Comparison of ENCODE assay signal across 12 cellular contexts in the genomic region with DNA sequence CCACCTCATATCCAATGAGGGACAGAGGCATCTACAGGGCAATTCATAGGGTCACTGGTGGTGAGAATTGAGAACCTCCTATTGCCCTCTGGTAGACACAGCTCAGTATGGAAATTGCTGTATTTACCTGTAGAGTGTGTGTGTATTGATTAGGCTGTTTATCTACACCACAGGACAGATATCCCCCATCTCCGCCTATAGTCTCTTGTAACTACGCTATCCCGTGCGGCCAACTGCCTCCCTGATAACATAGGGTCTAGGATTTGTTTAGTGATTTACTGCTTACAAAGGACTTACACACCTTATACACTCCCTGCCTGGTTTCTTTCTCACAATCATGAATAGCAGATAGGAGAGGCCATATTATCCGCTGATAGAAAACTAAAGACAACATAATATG. TPM values are rescaled to one million over a fixed set of nuclear protein-coding genes. Genes with fewer than 3 reads are reported as not detected.
A peak's percentile ranks its signal among the peaks of the same experiment; 100 is the strongest.
DNase-seq lines count a peak whose midpoint lies in the region; ATAC-seq, FAIRE-seq and TF ChIP-seq lines count a peak whose summit lies in the region.
"Had no signal": no experiment of that assay in that cellular context is flagged by ENCODE, and none has a peak within 500 bp of the region (broad histone marks: within the 10 kb centered on the region; RNA-seq: fewer than 3 reads in every experiment).

No MANE protein-coding gene starts in this region.

- H3K27ac Mint-ChIP-seq in GM23338: no peak overlapping the region
- peak overlapping the region; percentile 38 for H3K27ac Mint-ChIP-seq in astrocyte (ENCODE audit: unreplicated experiment)
- no peak overlapping the region for H3K27ac Mint-ChIP-seq in neural crest cell (ENCODE audit: unreplicated experiment)

- H3K4me2 ChIP-seq in A549 (peak overlapping the region; percentile 84; the same call in 2 of the 3 replicates), GM23338 (no peak overlapping the region), astrocyte (ENCODE audit: low read length) (no peak overlapping the region)

- CTCF ChIA-PET in A549 (lab: Yijun Ruan, JAX): interaction anchor here (1.3 to 33.2 kb wide), 4 partner anchors 9 to 128 kb away, joined by 7 to 1360 read pairs (median 104); no protein-coding TSS in a partner anchor

- POLR2A ChIA-PET in A549 (lab: Yijun Ruan, JAX): interaction anchor here (2.0 kb wide), 1 partner anchor 20 kb away, joined by 13 read pairs; no protein-coding TSS in a partner anchor

- H3K9me3 Mint-ChIP-seq in GM23338 (no peaks in the 10 kb centered on the region), astrocyte (ENCODE audit: unreplicated experiment) (no peaks in the 10 kb centered on the region), neural crest cell (no peaks in the 10 kb centered on the region)

- TF ChIP-seq EP300 in A549 (IDR thresholded peaks at IDR 0.05): no peak

- no peak for ATAC-seq in A549
- ATAC-seq in GM23338: no peak
- no peak for ATAC-seq in HG03565 (IDR thresholded peaks at IDR 0.05; ENCODE audit: unreplicated experiment)
- no peak for ATAC-seq in HG03139 (IDR thresholded peaks at IDR 0.05; ENCODE audit: unreplicated experiment)

- H3K36me3 Mint-ChIP-seq in GM23338 (ENCODE audit: low read depth) (peaks cover under 1% of the 10 kb centered on the region; the same call in 1 of the 3 replicates), astrocyte (ENCODE audit: low read depth, unreplicated experiment) (no peaks in the 10 kb centered on the region), neural crest cell (ENCODE audit: low read depth) (no peaks in the 10 kb centered on the region)

- H3K4me1 ChIP-seq in A549 (peaks cover 28% of the 10 kb centered on the region), GM23338 (ENCODE audit: insufficient read depth) (peaks cover 22% of the 10 kb centered on the region), astrocyte (ENCODE audit: insufficient read depth, low read length) (peaks cover 10% of the 10 kb centered on the region)

- no peaks in the 10 kb centered on the region for H3K9me3 ChIP-seq in A549
- no peaks in the 10 kb centered on the region for H3K9me3 ChIP-seq in astrocyte (ENCODE audit: insufficient read depth, low read depth, low read length)

- TF ChIP-seq RAD21 in A549 (conservative IDR thresholded peaks at IDR 0.05 in 1 of 2, IDR thresholded peaks at IDR 0.05 in 1 of 2): no peak

- TF ChIP-seq POLR2A in A549 (IDR thresholded peaks at IDR 0.05; ENCODE audit: low read length): no peak

- no peak overlapping the region for H3K9ac ChIP-seq in astrocyte (ENCODE audit: low read length)

- DNase-seq in A549 (ENCODE audit: low read depth in 1 of 2, low spot score in 1 of 2) (no peak), GM23338 (ENCODE audit: low spot score) (no peak), astrocyte (ENCODE audit: low read depth) (no peak), neural crest cell (ENCODE audit: low read depth, low spot score) (no peak), MV-4-11 (lab: John Stamatoyannopoulos, UW) (no peak), D721Med (ENCODE audit: insufficient read length, low spot score) (no peak)
- DNase-seq: caudate nucleus, foreskin fibroblast, MM.1S, NCI-H510A had no signal

- TF ChIP-seq CTCF in A549 (IDR thresholded peaks at IDR 0.05) (no peak), GM23338 (conservative IDR thresholded peaks at IDR 0.05; ENCODE audit: low read depth in 2 of 2) (no peak), astrocyte (IDR thresholded peaks at IDR 0.05; ENCODE audit: insufficient read depth, low read depth, low read length) (no peak), neural crest cell (conservative IDR thresholded peaks at IDR 0.05) (no peak), D721Med (IDR thresholded peaks at IDR 0.05; ENCODE audit: insufficient read depth, missing control alignments) (no peak)

- no peak overlapping the region for H3K4me3 ChIP-seq in A549
- no peak overlapping the region for H3K4me3 ChIP-seq in GM23338
- no peak overlapping the region for H3K4me3 ChIP-seq in astrocyte (ENCODE audit: insufficient read depth, low read depth, low read length)

- H3K27ac ChIP-seq in A549: peak overlapping the region; percentile 84 to 91; a peak in 5 of 6 replicates
- H3K27ac ChIP-seq in GM23338 (ENCODE audit: low read depth): no peak overlapping the region
- H3K27ac ChIP-seq in astrocyte (ENCODE audit: low read depth, low read length): no peak overlapping the region

- peaks cover 29% of the 10 kb centered on the region for H3K4me1 Mint-ChIP-seq in GM23338
- H3K4me1 Mint-ChIP-seq in astrocyte (ENCODE audit: low read depth, unreplicated experiment): peaks cover 10% of the 10 kb centered on the region
- peaks cover 20% of the 10 kb centered on the region for H3K4me1 Mint-ChIP-seq in neural crest cell

- H3K36me3 ChIP-seq in GM23338 (ENCODE audit: insufficient read depth): no peaks in the 10 kb centered on the region
- H3K36me3 ChIP-seq in astrocyte (ENCODE audit: insufficient read depth, low read length): no peaks in the 10 kb centered on the region

- H3K4me3 Mint-ChIP-seq in GM23338 (no peak overlapping the region), astrocyte (ENCODE audit: unreplicated experiment) (no peak overlapping the region), neural crest cell (peak overlapping the region; percentile 44)

- WGBS in A549 (ENCODE audit: missing lambda C conversion rate): 97% methylated on average over 5 of the region's 5 CpGs

- FAIRE-seq in A549 (lab: Jason Lieb, UNC): no peak
- FAIRE-seq in astrocyte (lab: Jason Lieb, UNC): no peak
- FAIRE-seq in D721Med (lab: Jason Lieb, UNC): no peak

- no peaks in the 10 kb centered on the region for H3K9me2 ChIP-seq in GM23338 (ENCODE audit: insufficient read depth)

- peaks cover 5% of the 10 kb centered on the region; the same call in 1 of the 2 replicates for H3F3A ChIP-seq in GM23338 (replicated peaks; ENCODE audit: low read depth)

- H2AFZ ChIP-seq in GM23338 (peak overlapping the region; percentile 4), astrocyte (ENCODE audit: low read depth, low read length) (no peak overlapping the region)

- H4K20me1 ChIP-seq in GM23338 (replicated peaks; ENCODE audit: insufficient read depth): peaks cover 19% of the 10 kb centered on the region
- H4K20me1 ChIP-seq in astrocyte (ENCODE audit: insufficient read depth, low read length): peaks cover 28% of the 10 kb centered on the region

- H3K79me2 ChIP-seq in GM23338 (replicated peaks; ENCODE audit: insufficient read depth) (peaks cover 27% of the 10 kb centered on the region), astrocyte (ENCODE audit: insufficient read depth, low read length) (peaks cover 34% of the 10 kb centered on the region)

- H3K27me3 Mint-ChIP-seq in GM23338 (ENCODE audit: insufficient read depth, low read depth, poor library complexity) (peaks cover 9% of the 10 kb centered on the region), astrocyte (ENCODE audit: low read depth, unreplicated experiment) (no peaks in the 10 kb centered on the region), neural crest cell (ENCODE audit: low read depth) (peaks cover 10% of the 10 kb centered on the region)

- H3K27me3 ChIP-seq in GM23338 (ENCODE audit: insufficient read depth) (no peaks in the 10 kb centered on the region), astrocyte (ENCODE audit: insufficient read depth, low read length) (no peaks in the 10 kb centered on the region)

TF ChIP-seq in A549, 52 proteins besides CTCF, POLR2A, EP300 and RAD21 (continues in another document):
- no peak for TF ChIP-seq RNF2 (IDR thresholded peaks at IDR 0.05; ENCODE audit: borderline replicate concordance, low read depth)
- TF ChIP-seq SREBF2 (IDR thresholded peaks at IDR 0.05): no peak
- no peak for TF ChIP-seq EHMT2 (IDR thresholded peaks at IDR 0.05; ENCODE audit: low read depth)
- no peak for TF ChIP-seq TFCP2L1 (CRISPR knock-in tag; IDR thresholded peaks at IDR 0.05)
- TF ChIP-seq TP53 (CRISPR knock-in tag; IDR thresholded peaks at IDR 0.05): no peak
- TF ChIP-seq MAFK (IDR thresholded peaks at IDR 0.05; ENCODE audit: partially characterized antibody): no peak
- no peak for TF ChIP-seq FOXS1 (CRISPR knock-in tag; IDR thresholded peaks at IDR 0.05)
- no peak for TF ChIP-seq HOXB5 (CRISPR knock-in tag; IDR thresholded peaks at IDR 0.05)

RNA-seq across cellular contexts. Expression of a gene that starts 1.7 kb away (rescaled TPM):
- polyA plus RNA-seq in A549 (2011; rRNA removed) (72.8 and 81.9 TPM in 2 replicates), A549 (2017; fragmentation: RNase III; extraction: RNeasy Plus Mini Kit Qiagen cat#74134 plus additional on column Dnase treatment) (97.8 to 115 TPM (median 109 TPM) in 3 replicates), GM23338 (2016; fragmentation: Nextera tagmentation; extraction: Ambion mirVana) (41.7 and 49.5 TPM in 2 replicates)
- 49.5 and 57.3 TPM in 2 replicates for polyA plus RNA-seq in A549 (2012; cell fraction: cytosol; rRNA removed)
- 80.0 and 101 TPM in 2 replicates for polyA plus RNA-seq in A549 (2012; cell fraction: nucleus; rRNA removed)
- polyA minus RNA-seq in A549 (2011; rRNA and poly(A)+ RNA removed): 127 and 145 TPM in 2 replicates
- 78.0 and 83.2 TPM in 2 replicates for total RNA-seq in GM23338 (2014; rRNA removed; shearing (Covaris generic))
- total RNA-seq in astrocyte (145 and 154 TPM in 2 replicates), neural crest cell (38.0 and 40.9 TPM in 2 replicates)

RNA-seq across cellular contexts. Expression of a gene that starts 33.2 kb away (rescaled TPM):
- polyA plus RNA-seq in A549 (2011; rRNA removed) (91.4 and 101 TPM in 2 replicates), A549 (2017; fragmentation: RNase III; extraction: RNeasy Plus Mini Kit Qiagen cat#74134 plus additional on column Dnase treatment) (371 to 416 TPM (median 377 TPM) in 3 replicates), GM23338 (2016; fragmentation: Nextera tagmentation; extraction: Ambion mirVana) (18.1 and 20.0 TPM in 2 replicates)
- 179 and 201 TPM in 2 replicates for polyA plus RNA-seq in A549 (2012; cell fraction: cytosol; rRNA removed)
- polyA plus RNA-seq in A549 (2012; cell fraction: nucleus; rRNA removed): 194 and 208 TPM in 2 replicates
- 68.0 and 70.8 TPM in 2 replicates for polyA minus RNA-seq in A549 (2011; rRNA and poly(A)+ RNA removed)
- total RNA-seq in GM23338 (2014; rRNA removed; shearing (Covaris generic)): 33.3 and 35.7 TPM in 2 replicates
- total RNA-seq in astrocyte (602 and 644 TPM in 2 replicates), neural crest cell (0.09 and 0.14 TPM in 2 replicates)

Comparison
In these comparisons a context has a peak if more than half of its experiments do, and no peak if none do; other contexts are left out.
1. H3K27ac ChIP-seq: peak in A549 (2 of 2); none in GM23338 (single experiment) and astrocyte (single experiment).
2. RNA of a gene that starts 33.2 kb away (total RNA-seq): 602 to 644 TPM in astrocyte and 33.3 to 35.7 TPM in GM23338; 0.09 to 0.14 TPM in neural crest cell; every median in the first group is over 10 times any median in the second.